14 cellular contexts compared by ENCODE assay signal in genomic region chr11:102187416-102188125, GRCh38.
DNase-seq lines count a peak whose midpoint lies in the region; ATAC-seq and TF ChIP-seq lines count a peak whose summit lies in the region.
"Had no signal": no experiment of that assay in that cellular context is flagged by ENCODE, and none has a peak within 500 bp of the region (broad histone marks: within the 10 kb centered on the region; RNA-seq: fewer than 3 reads in every experiment).

No MANE protein-coding gene starts in this region.

- H3K4me3 ChIP-seq in astrocyte of the cerebellum (ENCODE audit: low read depth, low read length) (no peak overlapping the region), smooth muscle cell (no peak overlapping the region)
- H3K4me3 ChIP-seq: ovary had no signal

- H3K27ac ChIP-seq in smooth muscle cell (ENCODE audit: low read depth): peak overlapping the region; percentile 65

- TF ChIP-seq CTCF in astrocyte of the cerebellum (IDR thresholded peaks at IDR 0.05; ENCODE audit: low read depth, low read length, missing control alignments) (no peak), smooth muscle cell (IDR thresholded peaks at IDR 0.05; ENCODE audit: borderline replicate concordance, insufficient read depth, poor library complexity, severe bottlenecking) (no peak)

- peak overlapping the region; percentile 67 for H3K4me2 ChIP-seq in smooth muscle cell

- DNase-seq in GM04504 (ENCODE audit: low read depth) (peak; percentile 46), astrocyte of the cerebellum (ENCODE audit: low read depth) (peak; percentile 57), left cardiac atrium (no peak), smooth muscle cell (lab: John Stamatoyannopoulos, UW; ENCODE audit: unreplicated experiment) (no peak), DMS153 (lab: John Stamatoyannopoulos, UW) (no peak), SHP77 treated with DMSO at 0.1 percent for 48 hours (lab: John Stamatoyannopoulos, UW) (no peak)
- DNase-seq in activated CD4-positive, alpha-beta T cell treated with anti-CD3 and anti-CD28 coated beads for 1 hour: no peak
- DNase-seq: activated CD4-positive, alpha-beta memory T cell treated with anti-CD3 and anti-CD28 coated beads for 36 hours; activated naive CD4-positive, alpha-beta T cell treated with Interleukin-2 at 50 U/mL for 16 hours; NCI-H226; PC-3; stimulated activated naive CD4-positive, alpha-beta T cell had no signal

- no peaks in the 10 kb centered on the region for H3K36me3 ChIP-seq in smooth muscle cell (ENCODE audit: low read depth)
- H3K36me3 ChIP-seq: ovary had no signal

- ATAC-seq in left cardiac atrium (peak; percentile 45 to 51), HG03045 (IDR thresholded peaks at IDR 0.05; ENCODE audit: unreplicated experiment) (no peak)

- no peaks in the 10 kb centered on the region for H3K27me3 ChIP-seq in smooth muscle cell (ENCODE audit: low read depth)
- H3K27me3 ChIP-seq: ovary had no signal

- peaks cover 51% of the 10 kb centered on the region for H3F3A ChIP-seq in smooth muscle cell (ENCODE audit: low read depth)

- H3K9ac ChIP-seq in smooth muscle cell (ENCODE audit: low read depth): peak overlapping the region; percentile 46

- no peak overlapping the region for H2AFZ ChIP-seq in smooth muscle cell (ENCODE audit: low read depth)

- H3K79me2 ChIP-seq in smooth muscle cell (ENCODE audit: low read depth): peaks cover 85% of the 10 kb centered on the region

- intact Hi-C loops in left cardiac atrium (cut with DNase I): no loop called here

- in situ Hi-C loops in astrocyte of the cerebellum (cut with HindIII; ENCODE audit: low sequenced_read_pairs): no loop called here

- H4K20me1 ChIP-seq in smooth muscle cell (ENCODE audit: low read depth): peaks cover 65% of the 10 kb centered on the region

- 35% methylated on average over 8 of the region's 8 CpGs for WGBS in smooth muscle cell (ENCODE audit: low lambda C conversion rate)

- H3K9me3 ChIP-seq in smooth muscle cell (replicated peaks; ENCODE audit: low read depth): no peaks in the 10 kb centered on the region
- H3K9me3 ChIP-seq: ovary had no signal

- peaks cover 62% of the 10 kb centered on the region for H3K4me1 ChIP-seq in smooth muscle cell (ENCODE audit: low read depth)

Comparison
In these comparisons a context has a peak if more than half of its experiments do, and no peak if none do; other contexts are left out.
1. DNase-seq: peak in GM04504 (single experiment) and astrocyte of the cerebellum (single experiment); none in left cardiac atrium (single experiment), smooth muscle cell (single experiment), DMS153 (single experiment), SHP77 treated with DMSO at 0.1 percent for 48 hours (single experiment) and activated CD4-positive, alpha-beta T cell treated with anti-CD3 and anti-CD28 coated beads for 1 hour (single experiment).